8 cellular contexts compared by ENCODE assay signal in genomic region chr14:92651106-92651792, GRCh38.
DNase-seq lines count a peak whose midpoint lies in the region; ATAC-seq and TF ChIP-seq lines count a peak whose summit lies in the region.

No MANE protein-coding gene starts in this region.

- H3K27ac Mint-ChIP-seq in T-cell, result peak overlapping the region; percentile 95 to 100
- H3K27ac Mint-ChIP-seq in activated naive CD4-positive, alpha-beta T cell treated with anti-CD3 and anti-CD28 coated beads, Interleukin-2, amount 50 U/mL, for 72 hours, result peak overlapping the region; percentile 96 to 97

- WGBS in urinary bladder, result 74% methylated on average over 19 of the region's 19 CpGs

- H3K4me1 ChIP-seq in neutrophil (ENCODE audit: control insufficient read depth in 1 of 2, insufficient read depth in 1 of 2, low read depth in 1 of 2, low read length in 1 of 2) (peaks cover 76 to 87% of the 10 kb centered on the region in 2 experiments), urinary bladder (ENCODE audit: insufficient read depth) (no peaks in the 10 kb centered on the region)

- CTCF ChIA-PET in T-cell (lab: Charles Lee), result interaction anchor here (0.5 to 2.8 kb wide), 5 partner anchors 38 to 530 kb away, joined by 3 to 9 read pairs (median 3); partner anchors contain the start of genes CPSF2 (in 1 of the 2) and NDUFB1 (in 1 of the 2)

- peak; percentile 20 for TF ChIP-seq CTCF in neutrophil (IDR thresholded peaks at IDR 0.05)

- H3K4me3 ChIP-seq in neutrophil (ENCODE audit: low read depth in 1 of 2, low read length in 1 of 2), result peak overlapping the region; percentile 93 to 100
- H3K4me3 ChIP-seq in urinary bladder (ENCODE audit: low read depth, low read length), result no peak overlapping the region

- H3K27me3 Mint-ChIP-seq in T-cell, result no peaks in the 10 kb centered on the region

- H3K36me3 Mint-ChIP-seq in T-cell, result peaks cover 22% of the 10 kb centered on the region
- peaks cover 24 to 30% of the 10 kb centered on the region in 2 donors for H3K36me3 Mint-ChIP-seq in activated naive CD4-positive, alpha-beta T cell treated with anti-CD3 and anti-CD28 coated beads, Interleukin-2, amount 50 U/mL, for 72 hours

- H3K36me3 ChIP-seq in neutrophil (peaks cover 18% of the 10 kb centered on the region), urinary bladder (ENCODE audit: insufficient read depth) (no peaks in the 10 kb centered on the region)

- H3K4me3 Mint-ChIP-seq in T-cell, result peak overlapping the region; percentile 99

- no peaks in the 10 kb centered on the region for H3K9me3 Mint-ChIP-seq in T-cell
- no peaks in the 10 kb centered on the region for H3K9me3 Mint-ChIP-seq in activated naive CD4-positive, alpha-beta T cell treated with anti-CD3 and anti-CD28 coated beads, Interleukin-2, amount 50 U/mL, for 72 hours

- no peaks in the 10 kb centered on the region for H3K9me3 ChIP-seq in neutrophil

- no peaks in the 10 kb centered on the region for H3K27me3 ChIP-seq in neutrophil

- H3K27ac ChIP-seq in neutrophil, result peak overlapping the region; percentile 100
- peak overlapping the region; percentile 12 for H3K27ac ChIP-seq in urinary bladder (ENCODE audit: low read depth)

- POLR2A ChIA-PET in T-cell (lab: Charles Lee), result interaction anchor here in 1 of 2 donors (0.6 kb wide), 1 partner anchor 27 kb away, joined by 5 read pairs; no protein-coding TSS in a partner anchor

- peaks cover 73 to 84% (median 80%) of the 10 kb centered on the region in 3 donors for H3K4me1 Mint-ChIP-seq in T-cell

- peak; percentile 65 to 94 (median 87) for DNase-seq in T-cell
- peak; percentile 73 to 90 for DNase-seq in activated naive CD4-positive, alpha-beta T cell treated with anti-CD3 and anti-CD28 coated beads, Interleukin-2, amount 50 U/mL, for 72 hours (ENCODE audit: low spot score in 2 of 2)
- DNase-seq in HuH-7 (ENCODE audit: low spot score), result no peak
- no peak for DNase-seq in iPS-NIHi7 (ENCODE audit: extremely low spot score)

- ATAC-seq in GM18499 (IDR thresholded peaks at IDR 0.05; ENCODE audit: insufficient read depth, unreplicated experiment) (peak; percentile 58), HG02840 (IDR thresholded peaks at IDR 0.05; ENCODE audit: low FRiP score, unreplicated experiment) (peak; percentile 59), T-cell (replicated peaks in 1 of 4) (peak; percentile 82 to 87 (median 84))
- ATAC-seq in activated naive CD4-positive, alpha-beta T cell treated with anti-CD3 and anti-CD28 coated beads, Interleukin-2, amount 50 U/mL, for 72 hours, result peak; percentile 81 to 82

Comparison
In these comparisons a context has a peak if more than half of its experiments do, and no peak if none do; other contexts are left out.
1. DNase-seq: peak in T-cell (34 of 34) and activated naive CD4-positive, alpha-beta T cell treated with anti-CD3 and anti-CD28 coated beads, Interleukin-2, amount 50 U/mL, for 72 hours (2 of 2); none in HuH-7 (single experiment) and iPS-NIHi7 (single experiment).
2. Peak in every context shown above with its lines, with median percentiles within 50 percentile points of each other: ATAC-seq.